ENCODE assay signal across 21 cellular contexts in genomic region chr15:81101894-81102815, GRCh38. TPM values are rescaled to one million over a fixed set of nuclear protein-coding genes. Genes with fewer than 3 reads are reported as not detected.
DNase-seq lines count a peak whose midpoint lies in the region; ATAC-seq and TF ChIP-seq lines count a peak whose summit lies in the region.
"Had no signal": no experiment of that assay in that cellular context is flagged by ENCODE, and none has a peak within 500 bp of the region (broad histone marks: within the 10 kb centered on the region; RNA-seq: fewer than 3 reads in every experiment).

No MANE protein-coding gene starts in this region.

- no peaks in the 10 kb centered on the region for H3K27me3 ChIP-seq in IMR-90 (ENCODE audit: control insufficient read depth, insufficient read depth, low read length)
- peaks cover 15% of the 10 kb centered on the region for H3K27me3 ChIP-seq in CD4-positive, alpha-beta memory T cell (ENCODE audit: insufficient read depth, low read length)

- 0 out of 2 replicates have a peak, but pooled peaks cover 1% of the 10 kb centered on the region for H3K4me1 ChIP-seq in IMR-90 (ENCODE audit: control insufficient read depth, insufficient read depth, low read length)
- H3K4me1 ChIP-seq in CD4-positive, alpha-beta memory T cell (ENCODE audit: insufficient read depth, low read length), result peaks cover 10% of the 10 kb centered on the region
- H3K4me1 ChIP-seq: A549, BE2C had no signal

- dilution Hi-C loops in IMR-90 (cut with HindIII; ENCODE audit: low sequenced_read_pairs, unreplicated experiment), result no loop called here

- H3K36me3 ChIP-seq in IMR-90 (ENCODE audit: control insufficient read depth, insufficient read depth, low read length), result no peaks in the 10 kb centered on the region
- H3K36me3 ChIP-seq in CD4-positive, alpha-beta memory T cell (ENCODE audit: insufficient read depth, low read length), result no peaks in the 10 kb centered on the region
- H3K36me3 ChIP-seq: BE2C had no signal

- H3K56ac ChIP-seq in IMR-90 (ENCODE audit: extremely low read depth, insufficient read depth, low read length), result no peak overlapping the region

- TF ChIP-seq CTCF in IMR-90 (conservative IDR thresholded peaks at IDR 0.05; ENCODE audit: low read depth, low read length), result no peak
- TF ChIP-seq CTCF in endothelial cell (IDR thresholded peaks at IDR 0.05; ENCODE audit: unreplicated experiment), result no peak

- no peaks in the 10 kb centered on the region for H3K27me3 Mint-ChIP-seq in endothelial cell (ENCODE audit: unreplicated experiment)
- peaks cover 18 to 25% of the 10 kb centered on the region in 2 donors for H3K27me3 Mint-ChIP-seq in CD4-positive, alpha-beta memory T cell

- no peak overlapping the region for H3K4me2 ChIP-seq in IMR-90 (ENCODE audit: low read depth, low read length)
- H3K4me2 ChIP-seq: A549 had no signal

- H3K14ac ChIP-seq in IMR-90 (replicated peaks; ENCODE audit: low read depth, low read length), result no peak overlapping the region

- no peak overlapping the region for H2BK5ac ChIP-seq in IMR-90 (ENCODE audit: low read depth, low read length, poor library complexity, severe bottlenecking)

- H3K27ac ChIP-seq in IMR-90 (ENCODE audit: insufficient read depth, low read length), result no peak overlapping the region
- H3K27ac ChIP-seq in CD4-positive, alpha-beta memory T cell (ENCODE audit: low read depth, low read length), result no peak overlapping the region
- H3K27ac ChIP-seq: A549 had no signal

- H4K20me1 ChIP-seq in IMR-90 (ENCODE audit: insufficient read depth, low read length), result no peaks in the 10 kb centered on the region

- H2BK120ac ChIP-seq in IMR-90 (ENCODE audit: low read depth, low read length), result no peak overlapping the region

- H2AK5ac ChIP-seq in IMR-90 (ENCODE audit: low read depth, low read length), result no peak overlapping the region

- ATAC-seq in IMR-90 (ENCODE audit: low read depth) (no peak), HG03280 (IDR thresholded peaks at IDR 0.05; ENCODE audit: unreplicated experiment) (no peak), HG03460 (IDR thresholded peaks at IDR 0.05; ENCODE audit: unreplicated experiment) (no peak)
- ATAC-seq: A549, Panc1, SK-N-SH treated with all-trans-retinoic acid at 6 μM for 48 hours had no signal

- no peak overlapping the region for H3K4me3 ChIP-seq in IMR-90 (ENCODE audit: insufficient read depth, low read depth, low read length)
- no peak overlapping the region for H3K4me3 ChIP-seq in CD4-positive, alpha-beta memory T cell (ENCODE audit: low read length in 2 of 2)
- H3K4me3 ChIP-seq: A549 had no signal

- peak overlapping the region; percentile 81 for H3K4me3 Mint-ChIP-seq in endothelial cell (ENCODE audit: unreplicated experiment)
- H3K4me3 Mint-ChIP-seq in CD4-positive, alpha-beta memory T cell, result no peak overlapping the region
- H3K4me3 Mint-ChIP-seq: CD4-positive, CD25-positive, alpha-beta regulatory T cell had no signal

- TF ChIP-seq POLR2A in IMR-90 (IDR thresholded peaks at IDR 0.05; ENCODE audit: low read depth, low read length), result no peak

- no peak overlapping the region for H2AFZ ChIP-seq in IMR-90 (replicated peaks; ENCODE audit: low read length, poor library complexity)

- no TSS peak for BruUV-seq in IMR-90 (replicated peaks; lab: Mats Ljungman, UMichigan)

- no peaks in the 10 kb centered on the region for H3K36me3 Mint-ChIP-seq in endothelial cell (ENCODE audit: low read depth, unreplicated experiment)
- H3K36me3 Mint-ChIP-seq in CD4-positive, alpha-beta memory T cell, result no peaks in the 10 kb centered on the region
- H3K36me3 Mint-ChIP-seq: CD4-positive, CD25-positive, alpha-beta regulatory T cell had no signal

- H3K9me3 ChIP-seq in IMR-90 (ENCODE audit: control insufficient read depth, insufficient read depth, low read length), result no peaks in the 10 kb centered on the region
- no peaks in the 10 kb centered on the region for H3K9me3 ChIP-seq in CD4-positive, alpha-beta memory T cell (ENCODE audit: control insufficient read depth in 1 of 2, low read length in 2 of 2)
- H3K9me3 ChIP-seq: A549, BE2C had no signal

- no peak overlapping the region; the same call in 2 of the 3 replicates for H2BK15ac ChIP-seq in IMR-90 (ENCODE audit: low read depth, low read length)

- H2BK20ac ChIP-seq in IMR-90 (ENCODE audit: low read depth, low read length), result no peak overlapping the region

- POLR2A ChIA-PET in IMR-90 (lab: Charles Lee; ENCODE audit: unreplicated experiment), result no interaction called here
- POLR2A ChIA-PET in CD4-positive, alpha-beta memory T cell (lab: Charles Lee; ENCODE audit: partially characterized antibody), result no interaction called here

- H3K9ac ChIP-seq in IMR-90 (ENCODE audit: low read depth, low read length), result no peak overlapping the region

- in situ Hi-C loops in IMR-90 (cut with MboI; ENCODE audit: low sequenced_read_pairs), result no loop called here

- no peak overlapping the region for H3K23ac ChIP-seq in IMR-90 (ENCODE audit: low read depth, low read length)

- TF ChIP-seq RAD21 in IMR-90 (IDR thresholded peaks at IDR 0.05; ENCODE audit: low read length), result no peak

- H4K91ac ChIP-seq in IMR-90 (ENCODE audit: insufficient read depth, low read depth, low read length), result no peak overlapping the region

- H4K8ac ChIP-seq in IMR-90 (ENCODE audit: low read depth in 2 of 2, low read length in 2 of 2), result no peak overlapping the region

- H3K9me3 Mint-ChIP-seq in endothelial cell (ENCODE audit: unreplicated experiment), result no peaks in the 10 kb centered on the region
- no peaks in the 10 kb centered on the region for H3K9me3 Mint-ChIP-seq in CD4-positive, alpha-beta memory T cell

- H3K18ac ChIP-seq in IMR-90 (ENCODE audit: low read depth, low read length), result no peak overlapping the region

- CTCF ChIA-PET in IMR-90 (lab: Yijun Ruan, JAX), result interaction anchor here (0.7 to 3.9 kb wide), 2 partner anchors 43 to 164 kb away, joined by 3 to 21 read pairs; no protein-coding TSS in a partner anchor
- CTCF ChIA-PET in CD4-positive, alpha-beta memory T cell (lab: Charles Lee; ENCODE audit: partially characterized antibody), result interaction anchor here (1.8 kb wide), 1 partner anchor 164 kb away, joined by 8 read pairs; no protein-coding TSS in a partner anchor

- H3K9me1 ChIP-seq in IMR-90 (ENCODE audit: insufficient read depth, low read length), result no peaks in the 10 kb centered on the region

- H3K79me1 ChIP-seq in IMR-90 (ENCODE audit: low read depth in 1 of 2, low read length in 2 of 2), result no peaks in the 10 kb centered on the region

- 62% methylated on average over 2 of the region's 7 CpGs; no CpG with 5 or more reads in 1 of the 2 experiments for WGBS in IMR-90 (ENCODE audit: extremely low coverage in 2 of 2, insufficient read length in 1 of 2), 2 experiments

- H2AK9ac ChIP-seq in IMR-90 (replicated peaks; ENCODE audit: low read depth, low read length, poor library complexity), result no peak overlapping the region

- peaks cover 51% of the 10 kb centered on the region for H3K4me1 Mint-ChIP-seq in endothelial cell (ENCODE audit: unreplicated experiment)
- H3K4me1 Mint-ChIP-seq in CD4-positive, alpha-beta memory T cell, result peaks cover 0 to 13% (median 5%) of the 10 kb centered on the region in 4 donors

- DNase-seq in Ammon's horn (ENCODE audit: low spot score) (peak; percentile 40), IMR-90 (no peak), NCI-H69 (lab: John Stamatoyannopoulos, UW) (peak; percentile 10), endothelial cell (ENCODE audit: low spot score) (no peak), globus pallidus (ENCODE audit: low spot score) (no peak)
- no peak for DNase-seq in CD4-positive, alpha-beta memory T cell
- DNase-seq: BE2C; CD4-positive, CD25-positive, alpha-beta regulatory T cell; COR-L47; KG1; NCI-H1092; NCI-H1436; NCI-H2029; SIG-M5; T-helper 1 cell had no signal

- intact Hi-C loops in IMR-90 (cut with micrococcal nuclease), result no loop called here
- intact Hi-C loops in CD4-positive, alpha-beta memory T cell (cut with micrococcal nuclease), result no loop called here

- H3K27ac Mint-ChIP-seq in endothelial cell (ENCODE audit: unreplicated experiment), result no peak overlapping the region
- no peak overlapping the region for H3K27ac Mint-ChIP-seq in CD4-positive, alpha-beta memory T cell
- H3K27ac Mint-ChIP-seq: CD4-positive, CD25-positive, alpha-beta regulatory T cell had no signal

- H3K4ac ChIP-seq in IMR-90 (ENCODE audit: low read depth, low read length), result no peak overlapping the region

- no peak overlapping the region for H4K5ac ChIP-seq in IMR-90 (ENCODE audit: low read depth, low read length)

TF ChIP-seq in IMR-90, 13 proteins besides CTCF, POLR2A, EP300 and RAD21:
- TF ChIP-seq CEBPB (IDR thresholded peaks at IDR 0.05; ENCODE audit: low read depth, low read length) (peak; percentile 31; the same call in 1 of the 2 replicates), RCOR1 (IDR thresholded peaks at IDR 0.05; ENCODE audit: insufficient replicate concordance, low read length) (no peak)

RNA-seq across cellular contexts. Expression of gene CFAP161, which starts 31.9 kb away (rescaled TPM):
- total RNA-seq in IMR-90 (2012; rRNA removed) (not detected in 2 replicates), endothelial cell (ENCODE audit: unreplicated experiment) (21.1 TPM)
- not detected in 2 replicates for polyA plus RNA-seq in IMR-90 (2012; rRNA removed)
- polyA plus RNA-seq in IMR-90 (2012; cell fraction: cytosol; rRNA removed), result not detected in 2 replicates
- polyA plus RNA-seq in IMR-90 (2012; cell fraction: nucleus; rRNA removed; ENCODE audit: low replicate concordance), result not detected in 2 replicates
- total RNA-seq in CD4-positive, alpha-beta memory T cell, result not detected
- not detected for polyA plus RNA-seq in CD4-positive, alpha-beta memory T cell
- total RNA-seq: NCI-H460 had no signal
- polyA plus RNA-seq: A549; CD4-positive, CD25-positive, alpha-beta regulatory T cell had no signal

Comparison
In these comparisons a context has a peak if more than half of its experiments do, and no peak if none do; other contexts are left out.
1. DNase-seq: peak in Ammon's horn (single experiment) and NCI-H69 (single experiment); none in IMR-90 (single experiment), endothelial cell (single experiment), globus pallidus (single experiment) and CD4-positive, alpha-beta memory T cell (0 of 5).
2. RNA of gene CFAP161, which starts 31.9 kb away (total RNA-seq): 21.1 TPM in endothelial cell (single experiment); not detected in CD4-positive, alpha-beta memory T cell and not detected in IMR-90; every median in the first group is over 10 times any median in the second.